In the genomic region with DNA sequence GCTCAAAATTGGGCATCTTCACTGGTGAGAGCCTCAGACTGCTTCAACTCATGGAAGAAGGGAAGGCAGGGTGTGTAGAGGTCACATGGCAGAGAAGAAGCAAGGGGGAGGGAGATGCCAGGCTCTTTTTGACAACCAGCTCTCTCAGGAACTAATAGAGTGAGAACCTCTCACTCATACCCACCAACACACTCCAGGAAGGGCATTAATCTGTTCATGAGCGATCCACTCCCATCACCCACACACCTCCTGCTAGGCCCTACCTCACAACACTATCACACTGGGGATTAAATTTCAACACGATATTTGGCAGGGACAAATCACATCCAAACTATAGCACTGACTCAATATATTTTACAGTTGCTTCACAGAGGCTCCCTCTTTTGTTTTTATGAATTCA, we compare ENCODE assay signal across 16 cellular contexts. TPM values are rescaled to one million over a fixed set of nuclear protein-coding genes. Genes with fewer than 3 reads are reported as not detected.
DNase-seq lines count a peak whose midpoint lies in the region; ATAC-seq and TF ChIP-seq lines count a peak whose summit lies in the region.
"Had no signal": no experiment of that assay in that cellular context is flagged by ENCODE, and none has a peak within 500 bp of the region (broad histone marks: within the 10 kb centered on the region; RNA-seq: fewer than 3 reads in every experiment).

No MANE protein-coding gene starts in this region.

- no peaks in the 10 kb centered on the region for H3K9me3 ChIP-seq in endodermal cell (ENCODE audit: control insufficient read depth, low read length)
- H3K9me3 ChIP-seq: adrenal gland had no signal

- no peak for ATAC-seq in T-cell (replicated peaks in 1 of 4)
- no peak for ATAC-seq in stimulated activated naive CD8-positive, alpha-beta T cell treated with anti-CD3 and anti-CD28 coated beads, Interleukin-15, amount 100 ng/mL, for 72 hours

- no peak overlapping the region for H3K4me3 ChIP-seq in endodermal cell (ENCODE audit: low read length)
- H3K4me3 ChIP-seq: adrenal gland had no signal

- no peak overlapping the region for H3K9ac ChIP-seq in endodermal cell (ENCODE audit: extremely low read depth, low read length, poor library complexity, severe bottlenecking)

- no peaks in the 10 kb centered on the region for H3K27me3 ChIP-seq in endodermal cell (ENCODE audit: control insufficient read depth, insufficient read depth, low read length, poor library complexity, severe bottlenecking)
- H3K27me3 ChIP-seq: adrenal gland had no signal

- TF ChIP-seq CTCF in endodermal cell (conservative IDR thresholded peaks at IDR 0.05) (no peak), GM10248 (IDR thresholded peaks at IDR 0.05; ENCODE audit: control extremely low read depth, extremely low read depth, low read depth, missing control alignments) (no peak)

- 94 to 100% methylated on average over 2 of the region's 2 CpGs for WGBS in endodermal cell (ENCODE audit: insufficient coverage in 1 of 2, insufficient read length in 1 of 2), 2 experiments

- H3K27ac Mint-ChIP-seq in activated naive CD4-positive, alpha-beta T cell treated with anti-CD3 and anti-CD28 coated beads, Interleukin-2, amount 50 U/mL, for 24 hours, result no peak overlapping the region
- H3K27ac Mint-ChIP-seq in T-cell, result no peak overlapping the region
- H3K27ac Mint-ChIP-seq in endodermal cell, result peak overlapping the region; percentile 44
- H3K27ac Mint-ChIP-seq in stimulated activated naive CD8-positive, alpha-beta T cell treated with anti-CD3 and anti-CD28 coated beads, Interleukin-15, amount 100 ng/mL, for 72 hours, result no peak overlapping the region

- POLR2A ChIA-PET in T-cell (lab: Charles Lee), result interaction anchor here (0.6 to 0.7 kb wide), 4 partner anchors 12 to 117 kb away, joined by 3 to 6 read pairs (median 4); partner anchors contain the start of genes HSPA1B (in 1 of the 2) and LY6G6C (in 1 of the 2)
- POLR2A ChIA-PET in GM10248 (lab: Yijun Ruan, JAX), result no interaction called here

- H3K9me3 Mint-ChIP-seq in activated naive CD4-positive, alpha-beta T cell treated with anti-CD3 and anti-CD28 coated beads, Interleukin-2, amount 50 U/mL, for 24 hours, result no peaks in the 10 kb centered on the region
- H3K9me3 Mint-ChIP-seq in T-cell (no peaks in the 10 kb centered on the region), endodermal cell (no peaks in the 10 kb centered on the region)
- no peaks in the 10 kb centered on the region for H3K9me3 Mint-ChIP-seq in stimulated activated naive CD8-positive, alpha-beta T cell treated with anti-CD3 and anti-CD28 coated beads, Interleukin-15, amount 100 ng/mL, for 72 hours

- H3K4me1 Mint-ChIP-seq in activated naive CD4-positive, alpha-beta T cell treated with anti-CD3 and anti-CD28 coated beads, Interleukin-2, amount 50 U/mL, for 24 hours, result peaks cover 39% of the 10 kb centered on the region
- H3K4me1 Mint-ChIP-seq in T-cell, result peaks cover 37 to 44% (median 40%) of the 10 kb centered on the region in 3 donors
- peaks cover 43% of the 10 kb centered on the region for H3K4me1 Mint-ChIP-seq in endodermal cell
- peaks cover 49% of the 10 kb centered on the region for H3K4me1 Mint-ChIP-seq in stimulated activated naive CD8-positive, alpha-beta T cell treated with anti-CD3 and anti-CD28 coated beads, Interleukin-15, amount 100 ng/mL, for 72 hours

- peaks cover 5% of the 10 kb centered on the region for H3K36me3 ChIP-seq in endodermal cell (ENCODE audit: control insufficient read depth, insufficient read depth, low read length)
- H3K36me3 ChIP-seq: adrenal gland had no signal

- peaks cover 10% of the 10 kb centered on the region for H3K36me3 Mint-ChIP-seq in activated naive CD4-positive, alpha-beta T cell treated with anti-CD3 and anti-CD28 coated beads, Interleukin-2, amount 50 U/mL, for 24 hours
- H3K36me3 Mint-ChIP-seq in T-cell (peaks cover 13% of the 10 kb centered on the region), endodermal cell (ENCODE audit: low read depth) (peaks cover 12% of the 10 kb centered on the region)

- peak overlapping the region; percentile 65 for H3K4me3 Mint-ChIP-seq in activated naive CD4-positive, alpha-beta T cell treated with anti-CD3 and anti-CD28 coated beads, Interleukin-2, amount 50 U/mL, for 24 hours
- H3K4me3 Mint-ChIP-seq in T-cell (peak overlapping the region in 2 of 3 donors; percentile 25 to 92), endodermal cell (no peak overlapping the region)
- H3K4me3 Mint-ChIP-seq in stimulated activated naive CD8-positive, alpha-beta T cell treated with anti-CD3 and anti-CD28 coated beads, Interleukin-15, amount 100 ng/mL, for 72 hours, result peak overlapping the region; percentile 52 to 97

- no peaks in the 10 kb centered on the region for H3K27me3 Mint-ChIP-seq in activated naive CD4-positive, alpha-beta T cell treated with anti-CD3 and anti-CD28 coated beads, Interleukin-2, amount 50 U/mL, for 24 hours
- H3K27me3 Mint-ChIP-seq in T-cell (no peaks in the 10 kb centered on the region), endodermal cell (ENCODE audit: insufficient read depth) (no peaks in the 10 kb centered on the region)
- no peaks in the 10 kb centered on the region for H3K27me3 Mint-ChIP-seq in stimulated activated naive CD8-positive, alpha-beta T cell treated with anti-CD3 and anti-CD28 coated beads, Interleukin-15, amount 100 ng/mL, for 72 hours

- no peak overlapping the region for H3K27ac ChIP-seq in endodermal cell (ENCODE audit: low read depth, low read length)
- H3K27ac ChIP-seq: adrenal gland had no signal

- H3K4me1 ChIP-seq in endodermal cell (ENCODE audit: control insufficient read depth, insufficient read depth, low read length), result peaks cover 11% of the 10 kb centered on the region

- no peak for DNase-seq in activated naive CD4-positive, alpha-beta T cell treated with Interleukin-2 at 50 U/mL for 16 hours
- DNase-seq in T-cell (no peak), endodermal cell (no peak), GM10248 (ENCODE audit: extremely low spot score) (no peak), NOMO-1 treated with DMSO at 0.1 percent for 48 hours (lab: John Stamatoyannopoulos, UW; ENCODE audit: unreplicated experiment) (no peak), NCI-H748 treated with DMSO at 0.1 percent for 48 hours (lab: John Stamatoyannopoulos, UW) (no peak)
- DNase-seq in stimulated activated naive CD8-positive, alpha-beta T cell treated with anti-CD3 and anti-CD28 coated beads, Interleukin-15, amount 100 ng/mL, for 72 hours, result no peak
- DNase-seq: adrenal gland, GOT3, NCI-H1105 treated with DMSO at 0.1 percent for 48 hours, occipital lobe, SIG-M5 had no signal

- CTCF ChIA-PET in T-cell (lab: Charles Lee), result no interaction called here
- CTCF ChIA-PET in GM10248 (lab: Yijun Ruan, JAX), result interaction anchor here (1.0 to 11.4 kb wide), 5 partner anchors 11 to 190 kb away, joined by 3 to 73 read pairs (median 3); partner anchors contain the start of gene DDAH2

RNA-seq across cellular contexts. Expression of gene MSH5, which starts 2.0 kb away (rescaled TPM):
- 10 to 100 TPM; 13.7 to 22.4 (median 14.4) TPM for total RNA-seq in T-cell
- total RNA-seq in endodermal cell, result 10 to 100 TPM; 35.7 to 57.2 TPM
- 61.1 TPM for polyA plus RNA-seq in endodermal cell (2013, experiment 1 of 2)
- 49.7 TPM for polyA plus RNA-seq in endodermal cell (2013, experiment 2 of 2)

RNA-seq across cellular contexts. Expression of gene CLIC1, which starts 5.5 kb away (rescaled TPM):
- 100 to 1,000 TPM in 4 of 5 donors, 10 to 100 TPM in 1; 89.5 to 146 (median 112) TPM for total RNA-seq in T-cell
- total RNA-seq in endodermal cell, result 100 to 1,000 TPM; 289 to 380 TPM
- polyA plus RNA-seq in endodermal cell (2013, experiment 1 of 2), result 265 TPM
- 271 TPM for polyA plus RNA-seq in endodermal cell (2013, experiment 2 of 2)

RNA-seq across cellular contexts. Expression of gene DDAH2, which starts 12.7 kb away (rescaled TPM):
- 10 to 100 TPM in 4 of 5 donors, 1 to 10 TPM in 1; 9.0 to 13.2 (median 11.5) TPM for total RNA-seq in T-cell
- 100 to 1,000 TPM; 150 to 153 TPM for total RNA-seq in endodermal cell
- 230 TPM for polyA plus RNA-seq in endodermal cell (2013, experiment 1 of 2)
- polyA plus RNA-seq in endodermal cell (2013, experiment 2 of 2), result 222 TPM

RNA-seq across cellular contexts. Expression of gene MPIG6B, which starts 18.6 kb away (rescaled TPM):
- total RNA-seq in T-cell (1 to 10 TPM in 1 of 5 donors, under 1 TPM in 4; 0.26 to 2.6 (median 0.30) TPM), endodermal cell (not detected)
- polyA plus RNA-seq in endodermal cell (2013, experiment 1 of 2), result not detected
- polyA plus RNA-seq in endodermal cell (2013, experiment 2 of 2), result not detected
- total RNA-seq: cerebellum, lung microvascular endothelial cell, occipital lobe had no signal

RNA-seq across cellular contexts. Expression of gene LY6G6C, which starts 20.3 kb away (rescaled TPM):
- not detected for total RNA-seq in T-cell
- total RNA-seq in endodermal cell, result under 1 TPM; 0.29 to 0.38 TPM
- 1.1 TPM for polyA plus RNA-seq in endodermal cell (2013, experiment 1 of 2)
- polyA plus RNA-seq in endodermal cell (2013, experiment 2 of 2), result 1.4 TPM
- total RNA-seq: adrenal gland, cerebellum, lung microvascular endothelial cell, urinary bladder had no signal
- polyA plus RNA-seq: adrenal gland, urinary bladder had no signal

Comparison
In these comparisons a context has a peak if more than half of its experiments do, and no peak if none do; other contexts are left out.
1. RNA of gene DDAH2, which starts 12.7 kb away (total RNA-seq): 150 to 153 TPM in endodermal cell; 9.0 to 13.2 TPM in T-cell; every median in the first group is over 10 times any median in the second.